ENCODE assay signal across 8 cellular contexts in the genomic region with DNA sequence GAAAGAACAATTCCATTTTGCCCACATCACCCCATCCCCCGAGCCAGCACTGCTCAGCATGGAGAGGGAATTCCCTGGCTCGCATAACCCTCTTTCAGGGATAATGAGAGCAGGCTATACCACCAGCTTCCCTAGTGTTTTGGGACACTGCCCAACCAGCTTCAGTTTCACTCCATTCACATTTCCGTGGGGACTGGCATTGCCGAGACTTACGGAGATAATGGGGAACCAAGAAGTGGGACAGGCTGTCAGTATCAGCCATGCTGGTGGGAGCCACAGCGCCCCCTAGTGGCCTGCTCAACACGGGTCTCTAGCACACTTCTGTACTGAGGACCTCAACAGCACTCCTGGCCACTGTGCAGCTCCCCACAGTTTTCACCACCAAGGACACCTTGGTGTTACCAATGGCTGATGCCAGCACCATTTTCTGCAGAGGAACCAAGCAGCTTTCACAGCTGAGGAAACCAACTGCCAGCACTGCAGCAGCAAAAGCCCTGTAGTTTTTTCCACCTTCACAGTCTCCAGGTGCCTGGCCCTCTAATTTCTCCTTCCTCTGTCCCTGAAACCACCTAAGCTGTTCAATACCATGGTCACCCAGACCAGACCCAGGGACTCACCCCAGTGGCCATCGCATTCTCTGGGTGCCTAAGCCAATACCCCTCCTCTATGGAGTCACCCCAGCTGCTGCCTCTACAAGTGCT. TPM values are rescaled to one million over a fixed set of nuclear protein-coding genes. Genes with fewer than 3 reads are reported as not detected.
DNase-seq lines count a peak whose midpoint lies in the region; ATAC-seq, FAIRE-seq and TF ChIP-seq lines count a peak whose summit lies in the region.

No MANE protein-coding gene starts in this region.

- DNase-seq in D721Med (ENCODE audit: insufficient read length, low spot score): peak; percentile 74
- DNase-seq in NOMO-1 treated with DMSO at 0.1 percent for 48 hours (lab: John Stamatoyannopoulos, UW; ENCODE audit: unreplicated experiment): peak; percentile 72
- peak; percentile 34 for DNase-seq in activated CD8-positive, alpha-beta memory T cell treated with anti-CD3 and anti-CD28 coated beads, Interleukin-2, amount 50 U/mL, for 1 hour (ENCODE audit: extremely low read depth)
- DNase-seq in epithelial cell of esophagus (ENCODE audit: low read depth): peak; percentile 78
- DNase-seq in mucosa of gallbladder (ENCODE audit: low spot score): peak; percentile 77
- DNase-seq in stimulated activated CD8-positive, alpha-beta memory T cell treated with anti-CD3 and anti-CD28 coated beads, Interleukin-4, amount 100 ng/mL, for 1 hour (ENCODE audit: low read depth in 2 of 2, low spot score in 1 of 2): peak; percentile 62 to 66

- ATAC-seq in HG03095 (IDR thresholded peaks at IDR 0.05; ENCODE audit: unreplicated experiment) (peak; percentile 59), GM19324 (IDR thresholded peaks at IDR 0.05; ENCODE audit: low FRiP score, unreplicated experiment) (no peak)

- TF ChIP-seq CTCF in D721Med (IDR thresholded peaks at IDR 0.05; ENCODE audit: insufficient read depth, missing control alignments): peak; percentile 73
- TF ChIP-seq CTCF in epithelial cell of esophagus (IDR thresholded peaks at IDR 0.05; ENCODE audit: insufficient read depth, low read depth, low read length, missing control alignments): peak; percentile 95

- FAIRE-seq in D721Med (lab: Jason Lieb, UNC): no peak

- peak overlapping the region; percentile 4 for H3K4me3 ChIP-seq in epithelial cell of esophagus (ENCODE audit: low read length)

RNA-seq across cellular contexts. Expression of a gene that starts 23.7 kb away (rescaled TPM):
- 0.86 TPM for total RNA-seq in mucosa of gallbladder

RNA-seq across cellular contexts. Expression of a gene that starts 33.9 kb away (rescaled TPM):
- 27.5 TPM for total RNA-seq in mucosa of gallbladder
